ENCODE assay signal across 8 cellular contexts in genomic region chr7:15007507-15007906, GRCh38.
DNase-seq lines count a peak whose midpoint lies in the region; ATAC-seq and TF ChIP-seq lines count a peak whose summit lies in the region.
"Had no signal": no experiment of that assay in that cellular context is flagged by ENCODE, and none has a peak within 500 bp of the region (broad histone marks: within the 10 kb centered on the region; RNA-seq: fewer than 3 reads in every experiment).

No MANE protein-coding gene starts in this region.

- TF ChIP-seq CTCF in GM10266 (IDR thresholded peaks at IDR 0.05; ENCODE audit: control insufficient read depth, insufficient read depth, low read depth, missing control alignments) (peak; percentile 11), brain microvascular endothelial cell (IDR thresholded peaks at IDR 0.05; ENCODE audit: low read depth, low read length, missing control alignments) (peak; percentile 61)

- H3K27ac ChIP-seq in brain microvascular endothelial cell = no peak overlapping the region
- H3K27ac ChIP-seq in effector memory CD4-positive, alpha-beta T cell (ENCODE audit: insufficient read depth, low read length, poor library complexity, severe bottlenecking) = no peak overlapping the region

- no peak for ATAC-seq in HG03175 (IDR thresholded peaks at IDR 0.05; ENCODE audit: unreplicated experiment)
- ATAC-seq: esophagus mucosa had no signal

- in situ Hi-C loops in brain microvascular endothelial cell (cut with HindIII; ENCODE audit: low pct_ligation_motif_present, low sequenced_read_pairs) = no loop called here

- no peaks in the 10 kb centered on the region for H3K36me3 ChIP-seq in brain microvascular endothelial cell (replicated peaks)
- H3K36me3 ChIP-seq in effector memory CD4-positive, alpha-beta T cell (ENCODE audit: control insufficient read depth, insufficient read depth, low read length) = no peaks in the 10 kb centered on the region

- H3K4me1 ChIP-seq in effector memory CD4-positive, alpha-beta T cell (ENCODE audit: control insufficient read depth, insufficient read depth, low read length, poor library complexity, severe bottlenecking) = no peaks in the 10 kb centered on the region

- no peaks in the 10 kb centered on the region for H3K27me3 ChIP-seq in brain microvascular endothelial cell (replicated peaks)
- no peaks in the 10 kb centered on the region for H3K27me3 ChIP-seq in effector memory CD4-positive, alpha-beta T cell (replicated peaks; ENCODE audit: control insufficient read depth, insufficient read depth, low read length, poor library complexity, severe bottlenecking)

- no peak overlapping the region for H3K4me3 ChIP-seq in brain microvascular endothelial cell (ENCODE audit: low read depth, low read length)
- no peak overlapping the region for H3K4me3 ChIP-seq in effector memory CD4-positive, alpha-beta T cell (ENCODE audit: insufficient read depth, low read depth, low read length, poor library complexity, severe bottlenecking)

- no peak for DNase-seq in GM10266 (ENCODE audit: extremely low spot score)
- DNase-seq in LoVo (ENCODE audit: low spot score) = peak; percentile 34
- DNase-seq in brain microvascular endothelial cell = no peak
- DNase-seq in myocyte (ENCODE audit: low read depth) = peak; percentile 25
- DNase-seq in NCI-H2196 treated with DMSO at 0.1 percent for 48 hours (lab: John Stamatoyannopoulos, UW; ENCODE audit: unreplicated experiment) = no peak
- DNase-seq in effector memory CD4-positive, alpha-beta T cell = no peak

- no peaks in the 10 kb centered on the region for H3K9me3 ChIP-seq in effector memory CD4-positive, alpha-beta T cell (ENCODE audit: control insufficient read depth, low read length)

Comparison
In these comparisons a context has a peak if more than half of its experiments do, and no peak if none do; other contexts are left out.
1. DNase-seq: peak in LoVo (single experiment) and myocyte (single experiment); none in GM10266 (single experiment), brain microvascular endothelial cell (single experiment), NCI-H2196 treated with DMSO at 0.1 percent for 48 hours (single experiment) and effector memory CD4-positive, alpha-beta T cell (0 of 3).